Comparison of ENCODE assay signal across 24 cellular contexts in the genomic region with DNA sequence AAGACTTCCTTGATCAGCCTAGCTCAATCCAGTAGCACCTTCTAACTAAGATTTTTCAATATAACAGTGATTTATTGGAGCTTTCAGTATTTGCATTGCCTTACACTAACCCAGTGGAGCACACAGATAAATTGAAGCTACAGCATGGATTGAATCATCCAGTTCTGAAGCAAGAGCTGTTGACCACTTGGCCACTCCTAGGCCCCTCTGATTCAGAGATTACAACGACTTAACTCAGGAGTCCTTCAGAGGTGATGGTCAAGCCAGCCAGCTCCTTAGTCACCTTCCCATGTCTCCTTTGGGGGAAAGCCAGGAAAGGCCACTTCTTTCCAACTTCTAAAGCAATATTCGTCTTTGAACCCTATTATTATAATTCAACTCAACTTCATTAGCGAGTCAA.
DNase-seq lines count a peak whose midpoint lies in the region; ATAC-seq, FAIRE-seq and TF ChIP-seq lines count a peak whose summit lies in the region.
"Had no signal": no experiment of that assay in that cellular context is flagged by ENCODE, and none has a peak within 500 bp of the region (broad histone marks: within the 10 kb centered on the region; RNA-seq: fewer than 3 reads in every experiment).

No MANE protein-coding gene starts in this region.

- H3K4me3 ChIP-seq in AG09309 (ENCODE audit: control insufficient read depth, low read depth, low read length) (no peak overlapping the region), HCT116 (replicated peaks in 1 of 2; ENCODE audit: low read depth in 1 of 2, low read length in 2 of 2) (no peak overlapping the region), foreskin fibroblast (ENCODE audit: low read depth in 1 of 2, low read length in 2 of 2) (no peak overlapping the region)
- H3K4me3 ChIP-seq: BLaER1 had no signal

- CTCF ChIA-PET in HCT116 (lab: Charles Lee) = interaction anchor here (0.7 to 2.7 kb wide), 10 partner anchors 9 to 244 kb away, joined by 3 to 13 read pairs (median 4); no protein-coding TSS in a partner anchor

- H3K9me2 ChIP-seq in HCT116 (ENCODE audit: insufficient read depth) = no peaks in the 10 kb centered on the region

- TF ChIP-seq POLR2A in HCT116 (IDR thresholded peaks at IDR 0.05; ENCODE audit: borderline replicate concordance, extremely low read depth, insufficient read depth, insufficient read length) (no peak), GM12892 (IDR thresholded peaks at IDR 0.05; ENCODE audit: low read depth, low read length) (no peak)

- H3K4me1 ChIP-seq in HCT116 (ENCODE audit: control insufficient read depth in 1 of 2, insufficient read depth in 2 of 2, low read length in 2 of 2) = peaks cover 0 to 12% of the 10 kb centered on the region in 2 experiments; a peak in 2 of 4 replicates

- DNase-seq in AG09309 (ENCODE audit: low read depth) (peak; percentile 28), HCT116 (ENCODE audit: low read depth, low spot score) (no peak), RPMI7951 (ENCODE audit: low read depth) (peak; percentile 56), foreskin fibroblast (peak; percentile 77 to 84), DMS 273 treated with DMSO at 0.1 percent for 48 hours (lab: John Stamatoyannopoulos, UW) (no peak), NCI-H2081 treated with DMSO at 0.1 percent for 48 hours (lab: John Stamatoyannopoulos, UW) (no peak), hypothalamus (lab: John Stamatoyannopoulos, UW) (no peak), GM12892 (ENCODE audit: insufficient read length) (no peak)
- DNase-seq: activated CD4-positive, CD25-positive, alpha-beta regulatory T cell treated with anti-CD3 and anti-CD28 coated beads, Interleukin-2, amount 50 U/mL, for 72 hours; activated CD8-positive, alpha-beta memory T cell treated with anti-CD3 and anti-CD28 coated beads, Interleukin-2, amount 50 U/mL, for 4 hours; aorta; DMS53; left ventricle myocardium inferior; NCI-H1105; NCI-H1930; NCI-H526 treated with DMSO at 0.1 percent for 48 hours; stimulated activated CD4-positive, alpha-beta T cell treated with anti-CD3 and anti-CD28 coated beads, Interleukin-15, amount 100 ng/mL, for 24 hours; stimulated activated naive CD8-positive, alpha-beta T cell treated with anti-CD3 and anti-CD28 coated beads, Interleukin-15, Interleukin-2, amounts not matched to agents 100 U/mL and 50 U/mL, for 24 hours had no signal

- FAIRE-seq in GM12892 (lab: Jason Lieb, UNC) = no peak
- FAIRE-seq: A204.1, HepG2, TTC549, urothelium cell line had no signal

- H3K27ac ChIP-seq in HCT116 (ENCODE audit: low read depth, low read length) = no peak overlapping the region
- H3K27ac ChIP-seq: BLaER1, left ventricle myocardium inferior, thoracic aorta had no signal

- no peak for TF ChIP-seq CTCF in AG09309 (IDR thresholded peaks at IDR 0.05; ENCODE audit: control insufficient read depth, insufficient read depth, low read depth, low read length, missing control alignments)
- TF ChIP-seq CTCF in HCT116 (IDR thresholded peaks at IDR 0.05 in 2 of 3, conservative IDR thresholded peaks at IDR 0.05 in 1 of 3; ENCODE audit: borderline replicate concordance in 1 of 3, insufficient read depth in 1 of 3, low read depth in 2 of 3, low read length in 2 of 3) = no peak
- no peak for TF ChIP-seq CTCF in foreskin fibroblast (IDR thresholded peaks at IDR 0.05; ENCODE audit: low read depth, low read length)

- no TSS peak for BruUV-seq in HCT116 (replicated peaks; lab: Mats Ljungman, UMichigan)

- POLR2A ChIA-PET in HCT116 (lab: Charles Lee) = interaction anchor here (0.6 kb wide), 1 partner anchor 245 kb away, joined by 3 read pairs; no protein-coding TSS in a partner anchor

- H3K9ac ChIP-seq in HCT116 (ENCODE audit: low read length) = no peak overlapping the region

- H2AFZ ChIP-seq in HCT116 (ENCODE audit: low read depth, low read length, poor library complexity, severe bottlenecking) = peak overlapping the region; percentile 94

- no peaks in the 10 kb centered on the region for H3K27me3 ChIP-seq in HCT116 (ENCODE audit: insufficient read depth, low read length)
- H3K27me3 ChIP-seq: BLaER1 had no signal

- no peaks in the 10 kb centered on the region for H3K79me2 ChIP-seq in HCT116 (ENCODE audit: insufficient read depth, low read length)

- RAD21 ChIA-PET in HCT116 (lab: Charles Lee; ENCODE audit: low non-redundant PET in 1 of 2, low total read pairs in 2 of 2, uncharacterized antibody in 2 of 2, unreplicated experiment in 2 of 2) = interaction anchor here in 1 of 2 experiments (0.6 to 0.9 kb wide), 2 partner anchors 49 to 245 kb away, joined by 3 to 4 read pairs; no protein-coding TSS in a partner anchor

- no peak for TF ChIP-seq RAD21 in HCT116 (IDR thresholded peaks at IDR 0.05; ENCODE audit: low read depth)

- H3K36me3 ChIP-seq in HCT116 (ENCODE audit: control insufficient read depth in 1 of 2, insufficient read depth in 2 of 2, low read length in 2 of 2) = no peaks in the 10 kb centered on the region
- H3K36me3 ChIP-seq: BLaER1, left ventricle myocardium inferior, thoracic aorta had no signal

- no peak overlapping the region for H3K4me2 ChIP-seq in HCT116 (ENCODE audit: low read length)

- H4K20me1 ChIP-seq in HCT116 (ENCODE audit: insufficient read depth) = no peaks in the 10 kb centered on the region
- H4K20me1 ChIP-seq: BLaER1 had no signal

- no peak for ATAC-seq in HCT116

- intact Hi-C loops in HCT116 (cut with micrococcal nuclease) = loop anchor here (10.0 kb wide), 2 partner anchors 443 to 633 kb away; partner anchors contain the start of gene TRIM45

- no peaks in the 10 kb centered on the region for H3K9me3 ChIP-seq in HCT116 (ENCODE audit: control insufficient read depth in 1 of 2, insufficient read depth in 1 of 2, low read depth in 1 of 2, low read length in 2 of 2)
- H3K9me3 ChIP-seq: BLaER1, left ventricle myocardium inferior, thoracic aorta had no signal

TF ChIP-seq in HCT116, 20 proteins besides CTCF, POLR2A, EP300 and RAD21:
- TF ChIP-seq EGR1 (IDR thresholded peaks at IDR 0.05; ENCODE audit: low read depth) (no peak), ZFX (IDR thresholded peaks at IDR 0.05) (no peak), ATF3 (IDR thresholded peaks at IDR 0.05) (no peak), ZNF274 (IDR thresholded peaks at IDR 0.05; ENCODE audit: low read depth, low read length) (no peak), CBX3 (IDR thresholded peaks at IDR 0.05; ENCODE audit: low read depth) (no peak), POLR2AphosphoS5 (IDR thresholded peaks at IDR 0.05; ENCODE audit: low read depth, low read length) (no peak), SP1 (IDR thresholded peaks at IDR 0.05; ENCODE audit: low read depth) (no peak), EZH2 (IDR thresholded peaks at IDR 0.05) (no peak), ELF1 (IDR thresholded peaks at IDR 0.05; ENCODE audit: borderline replicate concordance, low read depth) (no peak), CEBPB (IDR thresholded peaks at IDR 0.05; ENCODE audit: low read depth) (no peak), SRF (IDR thresholded peaks at IDR 0.05; ENCODE audit: low read depth) (no peak), SIN3A (IDR thresholded peaks at IDR 0.05; ENCODE audit: low read depth) (no peak)
- TF ChIP-seq, protein P1, sequence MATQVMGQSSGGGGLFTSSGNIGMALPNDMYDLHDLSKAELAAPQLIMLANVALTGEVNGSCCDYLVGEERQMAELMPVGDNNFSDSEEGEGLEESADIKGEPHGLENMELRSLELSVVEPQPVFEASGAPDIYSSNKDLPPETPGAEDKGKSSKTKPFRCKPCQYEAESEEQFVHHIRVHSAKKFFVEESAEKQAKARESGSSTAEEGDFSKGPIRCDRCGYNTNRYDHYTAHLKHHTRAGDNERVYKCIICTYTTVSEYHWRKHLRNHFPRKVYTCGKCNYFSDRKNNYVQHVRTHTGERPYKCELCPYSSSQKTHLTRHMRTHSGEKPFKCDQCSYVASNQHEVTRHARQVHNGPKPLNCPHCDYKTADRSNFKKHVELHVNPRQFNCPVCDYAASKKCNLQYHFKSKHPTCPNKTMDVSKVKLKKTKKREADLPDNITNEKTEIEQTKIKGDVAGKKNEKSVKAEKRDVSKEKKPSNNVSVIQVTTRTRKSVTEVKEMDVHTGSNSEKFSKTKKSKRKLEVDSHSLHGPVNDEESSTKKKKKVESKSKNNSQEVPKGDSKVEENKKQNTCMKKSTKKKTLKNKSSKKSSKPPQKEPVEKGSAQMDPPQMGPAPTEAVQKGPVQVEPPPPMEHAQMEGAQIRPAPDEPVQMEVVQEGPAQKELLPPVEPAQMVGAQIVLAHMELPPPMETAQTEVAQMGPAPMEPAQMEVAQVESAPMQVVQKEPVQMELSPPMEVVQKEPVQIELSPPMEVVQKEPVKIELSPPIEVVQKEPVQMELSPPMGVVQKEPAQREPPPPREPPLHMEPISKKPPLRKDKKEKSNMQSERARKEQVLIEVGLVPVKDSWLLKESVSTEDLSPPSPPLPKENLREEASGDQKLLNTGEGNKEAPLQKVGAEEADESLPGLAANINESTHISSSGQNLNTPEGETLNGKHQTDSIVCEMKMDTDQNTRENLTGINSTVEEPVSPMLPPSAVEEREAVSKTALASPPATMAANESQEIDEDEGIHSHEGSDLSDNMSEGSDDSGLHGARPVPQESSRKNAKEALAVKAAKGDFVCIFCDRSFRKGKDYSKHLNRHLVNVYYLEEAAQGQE (IDR thresholded peaks at IDR 0.05; ENCODE audit: low read depth) = no peak
- TF ChIP-seq, protein P2, sequence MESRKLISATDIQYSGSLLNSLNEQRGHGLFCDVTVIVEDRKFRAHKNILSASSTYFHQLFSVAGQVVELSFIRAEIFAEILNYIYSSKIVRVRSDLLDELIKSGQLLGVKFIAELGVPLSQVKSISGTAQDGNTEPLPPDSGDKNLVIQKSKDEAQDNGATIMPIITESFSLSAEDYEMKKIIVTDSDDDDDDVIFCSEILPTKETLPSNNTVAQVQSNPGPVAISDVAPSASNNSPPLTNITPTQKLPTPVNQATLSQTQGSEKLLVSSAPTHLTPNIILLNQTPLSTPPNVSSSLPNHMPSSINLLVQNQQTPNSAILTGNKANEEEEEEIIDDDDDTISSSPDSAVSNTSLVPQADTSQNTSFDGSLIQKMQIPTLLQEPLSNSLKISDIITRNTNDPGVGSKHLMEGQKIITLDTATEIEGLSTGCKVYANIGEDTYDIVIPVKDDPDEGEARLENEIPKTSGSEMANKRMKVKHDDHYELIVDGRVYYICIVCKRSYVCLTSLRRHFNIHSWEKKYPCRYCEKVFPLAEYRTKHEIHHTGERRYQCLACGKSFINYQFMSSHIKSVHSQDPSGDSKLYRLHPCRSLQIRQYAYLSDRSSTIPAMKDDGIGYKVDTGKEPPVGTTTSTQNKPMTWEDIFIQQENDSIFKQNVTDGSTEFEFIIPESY (IDR thresholded peaks at IDR 0.05; ENCODE audit: extremely low read depth, insufficient replicate concordance, low read length) = no peak

Comparison
In these comparisons a context has a peak if more than half of its experiments do, and no peak if none do; other contexts are left out.
1. DNase-seq: peak in AG09309 (single experiment), RPMI7951 (single experiment) and foreskin fibroblast (2 of 2); none in HCT116 (single experiment), DMS 273 treated with DMSO at 0.1 percent for 48 hours (single experiment), NCI-H2081 treated with DMSO at 0.1 percent for 48 hours (single experiment), hypothalamus (0 of 51) and GM12892 (single experiment).